1 cellular context compared by ENCODE assay signal in the genomic region with DNA sequence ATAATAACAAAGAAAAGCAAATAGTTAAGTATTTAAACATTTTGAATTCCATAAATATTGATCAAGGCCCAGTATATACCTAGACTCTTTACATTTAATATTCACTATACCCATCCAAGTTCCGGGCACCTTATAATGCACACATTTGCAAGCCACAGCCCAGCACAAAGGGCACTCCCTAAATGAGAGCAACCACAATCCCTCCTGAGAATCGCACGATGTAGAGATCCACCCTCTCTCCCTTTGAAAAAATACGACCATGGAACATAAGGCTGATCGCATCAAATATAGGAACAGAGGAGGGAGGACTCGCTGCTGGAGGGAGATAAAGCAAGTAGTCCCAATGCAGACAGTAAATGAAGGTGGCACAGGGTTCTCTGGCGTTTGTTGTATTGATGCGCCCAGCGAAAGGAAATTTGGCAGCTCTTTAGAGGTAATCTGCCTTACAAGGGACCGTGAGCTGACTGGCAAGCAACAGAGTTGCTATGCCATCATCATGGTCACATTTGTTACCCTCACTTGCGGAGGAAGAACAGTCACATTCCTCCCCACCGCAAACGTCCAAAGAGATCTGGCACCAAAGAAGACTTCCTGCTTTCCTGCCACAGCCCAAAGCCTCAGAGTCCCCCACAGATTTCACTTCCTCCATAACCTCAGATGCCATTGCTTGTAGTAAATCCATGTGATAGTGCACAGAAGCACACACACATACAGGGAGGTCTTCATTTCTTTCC.
TF ChIP-seq lines count a peak whose summit lies in the region.

No MANE protein-coding gene starts in this region.

TF ChIP-seq in HepG2, 621 proteins besides CTCF, POLR2A, EP300 and RAD21:
- TF ChIP-seq RXRB (CRISPR knock-in tag; IDR thresholded peaks at IDR 0.05; ENCODE audit: borderline replicate concordance) (no peak), ZNF776 (CRISPR knock-in tag; IDR thresholded peaks at IDR 0.05) (no peak), PAWR (CRISPR knock-in tag; IDR thresholded peaks at IDR 0.05; ENCODE audit: borderline replicate concordance) (no peak), ZSCAN22 (CRISPR knock-in tag; IDR thresholded peaks at IDR 0.05) (no peak), ZMAT3 (CRISPR knock-in tag; conservative IDR thresholded peaks at IDR 0.05) (no peak), CEBPG (CRISPR knock-in tag; IDR thresholded peaks at IDR 0.05) (no peak), CEBPB (IDR thresholded peaks at IDR 0.05; ENCODE audit: borderline replicate concordance, low read depth, low read length) (no peak), POLR2AphosphoS2 (IDR thresholded peaks at IDR 0.05; ENCODE audit: low read depth, low read length) (no peak)
- TF ChIP-seq, protein P1, sequence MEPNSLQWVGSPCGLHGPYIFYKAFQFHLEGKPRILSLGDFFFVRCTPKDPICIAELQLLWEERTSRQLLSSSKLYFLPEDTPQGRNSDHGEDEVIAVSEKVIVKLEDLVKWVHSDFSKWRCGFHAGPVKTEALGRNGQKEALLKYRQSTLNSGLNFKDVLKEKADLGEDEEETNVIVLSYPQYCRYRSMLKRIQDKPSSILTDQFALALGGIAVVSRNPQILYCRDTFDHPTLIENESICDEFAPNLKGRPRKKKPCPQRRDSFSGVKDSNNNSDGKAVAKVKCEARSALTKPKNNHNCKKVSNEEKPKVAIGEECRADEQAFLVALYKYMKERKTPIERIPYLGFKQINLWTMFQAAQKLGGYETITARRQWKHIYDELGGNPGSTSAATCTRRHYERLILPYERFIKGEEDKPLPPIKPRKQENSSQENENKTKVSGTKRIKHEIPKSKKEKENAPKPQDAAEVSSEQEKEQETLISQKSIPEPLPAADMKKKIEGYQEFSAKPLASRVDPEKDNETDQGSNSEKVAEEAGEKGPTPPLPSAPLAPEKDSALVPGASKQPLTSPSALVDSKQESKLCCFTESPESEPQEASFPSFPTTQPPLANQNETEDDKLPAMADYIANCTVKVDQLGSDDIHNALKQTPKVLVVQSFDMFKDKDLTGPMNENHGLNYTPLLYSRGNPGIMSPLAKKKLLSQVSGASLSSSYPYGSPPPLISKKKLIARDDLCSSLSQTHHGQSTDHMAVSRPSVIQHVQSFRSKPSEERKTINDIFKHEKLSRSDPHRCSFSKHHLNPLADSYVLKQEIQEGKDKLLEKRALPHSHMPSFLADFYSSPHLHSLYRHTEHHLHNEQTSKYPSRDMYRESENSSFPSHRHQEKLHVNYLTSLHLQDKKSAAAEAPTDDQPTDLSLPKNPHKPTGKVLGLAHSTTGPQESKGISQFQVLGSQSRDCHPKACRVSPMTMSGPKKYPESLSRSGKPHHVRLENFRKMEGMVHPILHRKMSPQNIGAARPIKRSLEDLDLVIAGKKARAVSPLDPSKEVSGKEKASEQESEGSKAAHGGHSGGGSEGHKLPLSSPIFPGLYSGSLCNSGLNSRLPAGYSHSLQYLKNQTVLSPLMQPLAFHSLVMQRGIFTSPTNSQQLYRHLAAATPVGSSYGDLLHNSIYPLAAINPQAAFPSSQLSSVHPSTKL (CRISPR knock-in tag; IDR thresholded peaks at IDR 0.05): no peak
- TF ChIP-seq, protein P2, sequence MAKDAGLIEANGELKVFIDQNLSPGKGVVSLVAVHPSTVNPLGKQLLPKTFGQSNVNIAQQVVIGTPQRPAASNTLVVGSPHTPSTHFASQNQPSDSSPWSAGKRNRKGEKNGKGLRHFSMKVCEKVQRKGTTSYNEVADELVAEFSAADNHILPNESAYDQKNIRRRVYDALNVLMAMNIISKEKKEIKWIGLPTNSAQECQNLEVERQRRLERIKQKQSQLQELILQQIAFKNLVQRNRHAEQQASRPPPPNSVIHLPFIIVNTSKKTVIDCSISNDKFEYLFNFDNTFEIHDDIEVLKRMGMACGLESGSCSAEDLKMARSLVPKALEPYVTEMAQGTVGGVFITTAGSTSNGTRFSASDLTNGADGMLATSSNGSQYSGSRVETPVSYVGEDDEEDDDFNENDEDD (CRISPR knock-in tag; IDR thresholded peaks at IDR 0.05; ENCODE audit: borderline replicate concordance): no peak
- TF ChIP-seq, protein P3, sequence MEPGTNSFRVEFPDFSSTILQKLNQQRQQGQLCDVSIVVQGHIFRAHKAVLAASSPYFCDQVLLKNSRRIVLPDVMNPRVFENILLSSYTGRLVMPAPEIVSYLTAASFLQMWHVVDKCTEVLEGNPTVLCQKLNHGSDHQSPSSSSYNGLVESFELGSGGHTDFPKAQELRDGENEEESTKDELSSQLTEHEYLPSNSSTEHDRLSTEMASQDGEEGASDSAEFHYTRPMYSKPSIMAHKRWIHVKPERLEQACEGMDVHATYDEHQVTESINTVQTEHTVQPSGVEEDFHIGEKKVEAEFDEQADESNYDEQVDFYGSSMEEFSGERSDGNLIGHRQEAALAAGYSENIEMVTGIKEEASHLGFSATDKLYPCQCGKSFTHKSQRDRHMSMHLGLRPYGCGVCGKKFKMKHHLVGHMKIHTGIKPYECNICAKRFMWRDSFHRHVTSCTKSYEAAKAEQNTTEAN (CRISPR knock-in tag; conservative IDR thresholded peaks at IDR 0.05): no peak
- TF ChIP-seq, protein P4, sequence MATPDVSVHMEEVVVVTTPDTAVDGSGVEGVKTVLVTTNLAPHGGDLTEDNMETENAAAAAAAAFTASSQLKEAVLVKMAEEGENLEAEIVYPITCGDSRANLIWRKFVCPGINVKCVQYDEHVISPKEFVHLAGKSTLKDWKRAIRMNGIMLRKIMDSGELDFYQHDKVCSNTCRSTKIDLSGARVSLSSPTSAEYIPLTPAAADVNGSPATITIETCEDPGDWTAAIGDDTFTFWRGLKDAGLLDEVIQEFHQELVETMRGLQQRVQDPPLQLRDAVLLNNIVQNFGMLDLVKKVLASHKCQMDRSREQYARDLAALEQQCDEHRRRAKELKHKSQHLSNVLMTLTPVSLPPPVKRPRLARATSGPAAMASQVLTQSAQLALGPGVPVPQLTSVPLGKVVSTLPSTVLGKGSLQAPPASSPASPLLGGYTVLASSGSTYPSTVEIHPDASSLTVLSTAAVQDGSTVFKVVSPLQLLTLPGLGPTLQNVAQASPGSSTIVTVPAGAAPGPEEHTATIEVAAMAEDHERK (CRISPR knock-in tag; IDR thresholded peaks at IDR 0.05; ENCODE audit: low read depth): no peak
